ENCODE assay signal across 8 cellular contexts in the genomic region with DNA sequence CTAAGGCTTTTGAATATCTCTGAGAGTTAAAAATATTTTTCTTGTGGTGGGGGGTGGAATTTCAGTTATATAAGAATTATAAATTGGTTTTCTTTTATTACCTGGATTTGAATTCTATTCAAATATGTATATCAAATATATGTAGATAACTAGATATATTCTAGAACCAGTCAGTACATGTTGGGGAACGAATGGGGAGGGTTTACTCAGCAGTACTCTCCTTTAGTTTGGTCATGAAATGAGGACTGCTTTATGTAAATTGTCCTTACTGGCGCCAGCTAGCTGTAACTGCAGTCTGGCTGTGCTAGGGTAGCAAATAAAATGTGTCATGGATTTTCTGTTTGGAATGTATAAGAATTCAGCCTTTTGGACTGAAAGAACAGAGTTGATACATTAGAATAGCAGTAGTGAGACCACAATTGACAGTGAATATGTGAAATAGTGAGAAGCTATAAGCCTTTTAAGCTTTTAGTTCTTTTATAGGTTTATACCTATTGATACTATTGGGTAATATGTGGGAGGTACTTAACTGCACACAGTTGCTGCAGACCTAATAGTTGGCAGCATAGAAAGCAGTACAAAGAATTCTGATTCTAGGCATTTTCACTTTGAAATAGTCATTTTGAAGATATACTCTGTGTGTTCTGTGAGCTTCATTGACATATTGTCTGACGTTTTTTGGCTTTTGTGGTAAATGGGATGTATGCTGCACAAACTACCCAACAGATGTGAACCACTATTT. TPM values are rescaled to one million over a fixed set of nuclear protein-coding genes. Genes with fewer than 3 reads are reported as not detected.
DNase-seq lines count a peak whose midpoint lies in the region; ATAC-seq and TF ChIP-seq lines count a peak whose summit lies in the region.

No MANE protein-coding gene starts in this region.

- ATAC-seq in GM21723 (IDR thresholded peaks at IDR 0.05; ENCODE audit: unreplicated experiment) (peak; percentile 75), left colon (peak; percentile 96)
- ATAC-seq in central memory CD8-positive, alpha-beta T cell (replicated peaks; ENCODE audit: extremely low read depth, poor library complexity, severe bottlenecking) = peak; percentile 59

- peaks cover 0 to 5% (median 0%) of the 10 kb centered on the region in 4 donors for H3K36me3 ChIP-seq in stomach

- peaks cover 53 to 65% (median 63%) of the 10 kb centered on the region in 3 donors for H3K4me1 Mint-ChIP-seq in IgD-negative memory B cell
- H3K4me1 Mint-ChIP-seq in central memory CD8-positive, alpha-beta T cell = peaks cover 76% of the 10 kb centered on the region

- H3K9me3 ChIP-seq in stomach = peaks cover 0 to 7% (median 0%) of the 10 kb centered on the region in 4 donors

- H3K27me3 Mint-ChIP-seq in IgD-negative memory B cell = no peaks in the 10 kb centered on the region
- no peaks in the 10 kb centered on the region for H3K27me3 Mint-ChIP-seq in central memory CD8-positive, alpha-beta T cell

- no peaks in the 10 kb centered on the region for H3K27me3 ChIP-seq in stomach

- WGBS in stomach, 5 donors = 2 to 7% (median 4%) methylated on average over 3 of the region's 3 CpGs

- H3K27ac Mint-ChIP-seq in IgD-negative memory B cell = peak overlapping the region; percentile 76 to 94 (median 90)
- H3K27ac Mint-ChIP-seq in central memory CD8-positive, alpha-beta T cell (ENCODE audit: low read depth) = peak overlapping the region; percentile 100

- peak; percentile 37 for DNase-seq in activated CD4-positive, alpha-beta T cell treated with anti-CD3 and anti-CD28 coated beads for 48 hours
- DNase-seq in activated CD4-positive, alpha-beta T cell treated with anti-CD3 and anti-CD28 coated beads for 1 hour = no peak
- DNase-seq in RWPE1 (ENCODE audit: low spot score) (peak; percentile 51), left colon (no peak), stomach (peak; percentile 38)
- no peak for DNase-seq in central memory CD8-positive, alpha-beta T cell (ENCODE audit: low spot score in 2 of 2)

- H3K4me3 ChIP-seq in stomach = peak overlapping the region in 3 of 4 donors; percentile 0 to 22 (median 12)

- POLR2A ChIA-PET in RWPE1 (lab: Yijun Ruan, JAX; ENCODE audit: low non-redundant PET) = interaction anchor here (0.6 to 1.1 kb wide), 2 partner anchors 29 to 120 kb away, joined by 3 to 10 read pairs; a partner anchor contains a TSS

- no peak for TF ChIP-seq EP300 in stomach (IDR thresholded peaks at IDR 0.05)

- no peak for TF ChIP-seq POLR2A in stomach (IDR thresholded peaks at IDR 0.05)

- no peak overlapping the region for H3K27ac ChIP-seq in RWPE1
- peak overlapping the region in 4 of 5 donors; percentile 52 to 73 (median 62) for H3K27ac ChIP-seq in stomach

- CTCF ChIA-PET in RWPE1 (lab: Yijun Ruan, JAX) = interaction anchor here (0.6 to 0.7 kb wide), 2 partner anchors 18 to 413 kb away, joined by 3 read pairs; a partner anchor contains a TSS

- peaks cover 0 to 73% (median 45%) of the 10 kb centered on the region in 4 donors for H3K4me1 ChIP-seq in stomach

- TF ChIP-seq CTCF in RWPE1 (conservative IDR thresholded peaks at IDR 0.05; ENCODE audit: low read depth) (no peak), stomach (IDR thresholded peaks at IDR 0.05) (peak in 1 of 7 experiments; percentile 15)

- intact Hi-C loops in left colon (cut with DNase I, micrococcal nuclease) (no loop called here), stomach (cut with DNase I; ENCODE audit: low total_unique reads) (no loop called here)

- peaks cover 10% of the 10 kb centered on the region for H3K36me3 Mint-ChIP-seq in IgD-negative memory B cell
- peaks cover 26% of the 10 kb centered on the region for H3K36me3 Mint-ChIP-seq in central memory CD8-positive, alpha-beta T cell (ENCODE audit: insufficient read depth)

- H3K9me3 Mint-ChIP-seq in IgD-negative memory B cell = no peaks in the 10 kb centered on the region
- no peaks in the 10 kb centered on the region for H3K9me3 Mint-ChIP-seq in central memory CD8-positive, alpha-beta T cell

- H3K4me3 Mint-ChIP-seq in IgD-negative memory B cell = peak overlapping the region; percentile 61 to 83 (median 77)
- peak overlapping the region; percentile 61 for H3K4me3 Mint-ChIP-seq in central memory CD8-positive, alpha-beta T cell

RNA-seq across cellular contexts. Expression of a gene that starts 29.0 kb away (rescaled TPM):
- polyA plus RNA-seq in IgD-negative memory B cell (126 TPM), stomach (1 to 10 TPM; 4.9 to 6.5 (median 5.7) TPM)
- total RNA-seq in left colon (10 to 100 TPM; 42.9 to 46.3 TPM), stomach (10 to 100 TPM; 47.5 to 91.0 (median 84.8) TPM)

Comparison
In these comparisons a context has a peak if more than half of its experiments do, and no peak if none do; other contexts are left out.
1. DNase-seq: peak in activated CD4-positive, alpha-beta T cell treated with anti-CD3 and anti-CD28 coated beads for 48 hours (single experiment), RWPE1 (single experiment) and stomach (single experiment); none in activated CD4-positive, alpha-beta T cell treated with anti-CD3 and anti-CD28 coated beads for 1 hour (single experiment), central memory CD8-positive, alpha-beta T cell (0 of 2) and left colon (0 of 2).
2. Peak in every context shown above with its lines, with median percentiles within 50 percentile points of each other: ATAC-seq.